In the genomic region with DNA sequence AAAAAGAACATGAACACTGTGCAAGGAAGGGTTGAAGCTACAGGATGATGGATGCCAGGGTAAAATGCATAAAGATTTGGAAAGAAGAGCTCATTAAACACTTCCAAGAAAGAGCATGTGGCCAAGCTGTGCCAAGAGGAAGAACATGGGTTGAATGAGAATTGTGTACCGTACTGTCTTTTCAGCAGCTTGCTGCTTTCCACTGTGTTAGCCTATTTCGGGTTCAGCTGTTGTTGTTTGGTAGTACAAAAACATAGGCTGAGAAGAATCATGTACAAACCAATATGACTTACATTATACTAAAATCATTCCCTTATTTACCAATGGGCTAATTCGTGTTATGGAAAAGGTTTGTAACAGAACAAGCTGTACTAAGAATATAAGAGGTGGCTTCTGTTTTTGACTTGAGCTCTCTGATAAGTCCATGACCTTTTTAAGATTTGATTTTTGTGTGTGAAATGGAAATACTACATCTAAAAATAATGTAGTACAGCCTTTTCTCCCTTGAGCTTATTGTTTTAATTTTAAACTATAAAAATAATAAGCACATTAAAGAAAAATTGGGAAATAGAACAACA, we compare ENCODE assay signal across 14 cellular contexts. TPM values are rescaled to one million over a fixed set of nuclear protein-coding genes. Genes with fewer than 3 reads are reported as not detected.
A peak's percentile ranks its signal among the peaks of the same experiment; 100 is the strongest.
DNase-seq lines count a peak whose midpoint lies in the region; ATAC-seq, FAIRE-seq and TF ChIP-seq lines count a peak whose summit lies in the region.
"Had no signal": no experiment of that assay in that cellular context is flagged by ENCODE, and none has a peak within 500 bp of the region (broad histone marks: within the 10 kb centered on the region; RNA-seq: fewer than 3 reads in every experiment).

No MANE protein-coding gene starts in this region.

- in situ Hi-C loops in gastrocnemius medialis (cut with MboI; ENCODE audit: low sequenced_read_pairs in 4 of 4) = no loop called here

- intact Hi-C loops in heart right ventricle (cut with DNase I) (no loop called here), gastrocnemius medialis (cut with DNase I; ENCODE audit: low total_unique reads) (loop anchor here (5.0 kb wide), 1 partner anchor 94 kb away; no protein-coding TSS in a partner anchor)

- peaks cover 44% of the 10 kb centered on the region for H3K4me1 Mint-ChIP-seq in activated naive CD8-positive, alpha-beta T cell treated with anti-CD3 and anti-CD28 coated beads for 36 hours

- H3K27me3 ChIP-seq in heart right ventricle = no peaks in the 10 kb centered on the region
- H3K27me3 ChIP-seq in gastrocnemius medialis = no peaks in the 10 kb centered on the region
- H3K27me3 ChIP-seq in MG63 = no peaks in the 10 kb centered on the region
- H3K27me3 ChIP-seq: testis had no signal

- peaks cover 0 to 4% (median 0%) of the 10 kb centered on the region in 9 donors for H3K36me3 ChIP-seq in heart right ventricle
- H3K36me3 ChIP-seq in gastrocnemius medialis = peaks cover 0 to 2% of the 10 kb centered on the region in 2 donors
- peaks cover 9% of the 10 kb centered on the region for H3K36me3 ChIP-seq in MG63

- H3K9me3 ChIP-seq in heart right ventricle (peaks cover 0 to 2% (median 0%) of the 10 kb centered on the region in 11 donors), gastrocnemius medialis (no peaks in the 10 kb centered on the region), MG63 (peaks cover 8% of the 10 kb centered on the region)
- H3K9me3 ChIP-seq: testis had no signal

- no peak for TF ChIP-seq POLR2A in gastrocnemius medialis (IDR thresholded peaks at IDR 0.05)

- WGBS in heart right ventricle, 2 donors = 17 to 21% methylated on average over 3 of the region's 3 CpGs

- H3K27ac Mint-ChIP-seq in activated naive CD8-positive, alpha-beta T cell treated with anti-CD3 and anti-CD28 coated beads for 36 hours = peak overlapping the region; percentile 65
- H3K27ac Mint-ChIP-seq: activated naive CD4-positive, alpha-beta T cell treated with anti-CD3 and anti-CD28 coated beads, Interleukin-2, amount 10 ng/mL, durations not matched to agents 7 days and 5 days had no signal

- H3K27ac ChIP-seq in heart right ventricle (peak overlapping the region in 8 of 10 donors; percentile 17 to 75 (median 50)), gastrocnemius medialis (peak overlapping the region; percentile 40 to 68 (median 53))
- H3K27ac ChIP-seq: testis had no signal

- no peak for DNase-seq in activated naive CD8-positive, alpha-beta T cell treated with anti-CD3 and anti-CD28 coated beads for 36 hours
- DNase-seq in heart right ventricle (no peak), gastrocnemius medialis (no peak), MG63 (no peak), AG08395 (ENCODE audit: low spot score) (no peak), HTR-8/SVneo (ENCODE audit: insufficient read length, low spot score) (no peak)
- DNase-seq in activated CD8-positive, alpha-beta memory T cell treated with anti-CD3 and anti-CD28 coated beads, Interleukin-2, amount 50 U/mL, for 4 hours = no peak
- DNase-seq: activated CD4-positive, alpha-beta T cell treated with anti-CD3 and anti-CD28 coated beads for 4 hours; activated naive CD4-positive, alpha-beta T cell treated with anti-CD3 and anti-CD28 coated beads, Interleukin-2, amount 10 ng/mL, durations not matched to agents 7 days and 5 days; H7; NCI-H2227 treated with DMSO at 0.1 percent for 48 hours; testis had no signal

- peaks cover 20% of the 10 kb centered on the region for H3K9me3 Mint-ChIP-seq in activated naive CD8-positive, alpha-beta T cell treated with anti-CD3 and anti-CD28 coated beads for 36 hours

- FAIRE-seq in G401.6 (lab: Jason Lieb, UNC) (peak; percentile 51), HTR-8/SVneo (lab: Jason Lieb, UNC) (no peak)
- FAIRE-seq: endometrium had no signal

- H3K4me3 ChIP-seq in heart right ventricle = no peak overlapping the region
- peak overlapping the region in 2 of 4 donors; percentile 9 to 14 for H3K4me3 ChIP-seq in gastrocnemius medialis
- H3K4me3 ChIP-seq in MG63 = no peak overlapping the region
- H3K4me3 ChIP-seq: testis had no signal

- H3K4me1 ChIP-seq in heart right ventricle = peaks cover 2 to 73% (median 56%) of the 10 kb centered on the region in 9 donors
- H3K4me1 ChIP-seq in gastrocnemius medialis = peaks cover 39 to 58% of the 10 kb centered on the region in 2 donors

- ATAC-seq in heart right ventricle = peak in 4 of 8 donors; percentile 26 to 66 (median 38)
- peak in 1 of 2 donors; percentile 38 for ATAC-seq in gastrocnemius medialis

- H3K4me3 Mint-ChIP-seq in activated naive CD8-positive, alpha-beta T cell treated with anti-CD3 and anti-CD28 coated beads for 36 hours = no peak overlapping the region
- H3K4me3 Mint-ChIP-seq: activated naive CD4-positive, alpha-beta T cell treated with anti-CD3 and anti-CD28 coated beads, Interleukin-2, amount 10 ng/mL, durations not matched to agents 7 days and 5 days had no signal

- H3K36me3 Mint-ChIP-seq in activated naive CD8-positive, alpha-beta T cell treated with anti-CD3 and anti-CD28 coated beads for 36 hours = peaks cover 35% of the 10 kb centered on the region

- H3K27me3 Mint-ChIP-seq in activated naive CD8-positive, alpha-beta T cell treated with anti-CD3 and anti-CD28 coated beads for 36 hours = no peaks in the 10 kb centered on the region
- H3K27me3 Mint-ChIP-seq: activated naive CD4-positive, alpha-beta T cell treated with anti-CD3 and anti-CD28 coated beads, Interleukin-2, amount 10 ng/mL, durations not matched to agents 7 days and 5 days had no signal

- no peak for TF ChIP-seq CTCF in heart right ventricle (IDR thresholded peaks at IDR 0.05)
- no peak for TF ChIP-seq CTCF in gastrocnemius medialis (IDR thresholded peaks at IDR 0.05 in 4 of 5, conservative IDR thresholded peaks at IDR 0.05 in 1 of 5)

RNA-seq across cellular contexts. Expression of a gene that starts 27.2 kb away (rescaled TPM):
- total RNA-seq in activated naive CD8-positive, alpha-beta T cell treated with anti-CD3 and anti-CD28 coated beads for 36 hours = 10 to 100 TPM; 54.7 to 55.9 TPM
- total RNA-seq in heart right ventricle (10 to 100 TPM in 6 of 10 donors, 1 to 10 TPM in 4; 9.3 to 14.1 (median 10.6) TPM), gastrocnemius medialis (10 to 100 TPM; 15.8 to 25.5 (median 17.9) TPM)
- 1 to 10 TPM; 2.5 to 2.7 TPM for polyA plus RNA-seq in heart right ventricle
- total RNA-seq in MG63 (2014; rRNA removed; shearing (Covaris generic); ENCODE audit: low replicate concordance) = 21.3 and 27.3 TPM in 2 replicates
